ENCODE assay signal across 1 cellular context in the genomic region with DNA sequence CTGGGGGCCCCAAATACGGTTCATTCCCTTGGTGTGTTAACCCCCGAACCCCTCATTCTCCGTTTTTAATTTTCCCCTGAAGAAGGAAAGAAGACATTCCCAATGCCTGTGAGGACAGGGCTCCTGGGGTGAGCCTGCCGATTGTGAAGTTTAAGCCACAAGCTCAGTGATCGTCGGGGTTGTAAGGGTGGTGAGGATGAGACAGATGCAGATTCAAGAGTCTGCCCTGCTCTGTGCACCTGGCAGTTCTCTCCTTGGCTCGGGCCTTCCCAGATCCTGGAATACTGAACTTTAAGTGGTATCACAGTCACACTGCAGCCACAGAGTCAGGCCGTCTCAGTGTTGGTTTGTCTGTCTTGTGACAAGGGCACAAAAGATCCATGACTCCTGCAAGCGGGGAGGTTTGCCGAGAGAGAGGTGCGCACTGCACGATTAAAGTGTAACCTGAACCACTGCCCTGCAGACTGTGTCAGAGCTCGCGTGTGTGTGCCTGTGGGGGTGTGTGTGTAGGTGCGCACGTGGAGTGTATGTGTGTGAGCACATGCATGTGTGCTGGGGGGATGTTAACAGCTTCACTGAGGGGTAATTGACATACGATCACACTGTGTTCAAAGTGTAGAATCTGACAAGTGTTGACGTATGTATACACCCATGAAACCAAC.
TF ChIP-seq lines count a peak whose summit lies in the region.

No MANE protein-coding gene starts in this region.

TF ChIP-seq in GM23338, 12 proteins besides CTCF, POLR2A, EP300 and RAD21 (continued from another document):
- TF ChIP-seq ETS1 (IDR thresholded peaks at IDR 0.05), result no peak
- TF ChIP-seq EZH2phosphoT487 (IDR thresholded peaks at IDR 0.05; ENCODE audit: unreplicated experiment), result no peak
